In genomic region chrX:45767021-45767491, GRCh38 we compare ENCODE assay signal across 10 cellular contexts.
A peak's percentile ranks its signal among the peaks of the same experiment; 100 is the strongest.
DNase-seq lines count a peak whose midpoint lies in the region; ATAC-seq, FAIRE-seq and TF ChIP-seq lines count a peak whose summit lies in the region.
"Had no signal": no experiment of that assay in that cellular context is flagged by ENCODE, and none has a peak within 500 bp of the region (broad histone marks: within the 10 kb centered on the region; RNA-seq: fewer than 3 reads in every experiment).

No MANE protein-coding gene starts in this region.

- DNase-seq in HT1080 (ENCODE audit: low read depth): peak; percentile 52
- DNase-seq in GM12878 (ENCODE audit: low read depth, low spot score): no peak
- DNase-seq in cortex of kidney (lab: John Stamatoyannopoulos, UW): no peak
- DNase-seq in SW480 (ENCODE audit: low spot score): no peak
- DNase-seq: posterior cingulate gyrus, T-helper 9 cell had no signal

- peaks cover 0 to 15% (median 0%) of the 10 kb centered on the region in 11 experiments; a peak in 2 of 22 replicates for H3K27me3 ChIP-seq in BLaER1 treated with 17β-estradiol and CSF1 and Interleukin-3, amounts not matched to agents 10 nM and 100 nM
- H3K27me3 ChIP-seq in GM12878 (replicated peaks in 1 of 2; ENCODE audit: control insufficient read depth in 2 of 2, insufficient read depth in 2 of 2, low read length in 1 of 2) (0 out of 4 replicates have a peak, but pooled peaks cover 0 to 3% of the 10 kb centered on the region in 2 experiments), mucosa of stomach (ENCODE audit: control insufficient read depth, insufficient read depth, low read length) (no peaks in the 10 kb centered on the region)

- peak overlapping the region; percentile 74 to 91 (median 80) for H3K4me2 ChIP-seq in BLaER1 treated with 17β-estradiol and CSF1 and Interleukin-3, amounts not matched to agents 10 nM and 100 nM
- no peak overlapping the region for H3K4me2 ChIP-seq in GM12878 (ENCODE audit: control insufficient read depth, insufficient read depth)

- CTCF ChIA-PET in GM12878 (lab: Yijun Ruan, JAX): interaction anchor here (0.6 to 1.7 kb wide), 2 partner anchors 9 to 609 kb away, joined by 3 to 7 read pairs; no protein-coding TSS in a partner anchor

- peak overlapping the region; percentile 52 to 77 (median 69) for H3K4me3 ChIP-seq in BLaER1 treated with 17β-estradiol and CSF1 and Interleukin-3, amounts not matched to agents 10 nM and 100 nM
- H3K4me3 ChIP-seq in GM12878: peak overlapping the region; percentile 40; the same call in 1 of the 2 replicates
- H3K4me3 ChIP-seq in mucosa of stomach (ENCODE audit: low read length): peak overlapping the region; percentile 36

- no peaks in the 10 kb centered on the region for H3K9me3 ChIP-seq in BLaER1 treated with 17β-estradiol and CSF1 and Interleukin-3, amounts not matched to agents 10 nM and 100 nM (replicated peaks in 1 of 11)
- H3K9me3 ChIP-seq in GM12878 (replicated peaks; ENCODE audit: control insufficient read depth, insufficient read depth, low read length) (no peaks in the 10 kb centered on the region), mucosa of stomach (ENCODE audit: control insufficient read depth, low read length) (no peaks in the 10 kb centered on the region)

- in situ Hi-C loops in GM12878 (cut with MboI): loop anchor here (25.0 kb wide), 1 partner anchor 880 kb away; no protein-coding TSS in a partner anchor

- no peak for TF ChIP-seq CTCF in GM12878 (IDR thresholded peaks at IDR 0.05 in 2 of 3, conservative IDR thresholded peaks at IDR 0.05 in 1 of 3; ENCODE audit: control insufficient read depth in 2 of 3, extremely low read depth in 1 of 3, insufficient read depth in 1 of 3, low read depth in 3 of 3, low read length in 3 of 3)

- ATAC-seq in GM12878 (peak; percentile 21), GM19452 (IDR thresholded peaks at IDR 0.05; ENCODE audit: unreplicated experiment) (no peak), GM21367 (IDR thresholded peaks at IDR 0.05; ENCODE audit: unreplicated experiment) (no peak)

- SMC1A ChIA-PET in GM12878 (lab: Charles Lee; ENCODE audit: uncharacterized antibody, unreplicated experiment): interaction anchor here (0.7 to 4.3 kb wide), 5 partner anchors 10 to 57 kb away, joined by 3 to 20 read pairs (median 4); no protein-coding TSS in a partner anchor

- TF ChIP-seq RAD21 in GM12878 (IDR thresholded peaks at IDR 0.05; ENCODE audit: insufficient read depth, low read depth, low read length): no peak

- peak overlapping the region in 10 of 11 experiments; percentile 70 to 99 (median 86); a peak in 21 of 22 replicates for H3K27ac ChIP-seq in BLaER1 treated with 17β-estradiol and CSF1 and Interleukin-3, amounts not matched to agents 10 nM and 100 nM
- H3K27ac ChIP-seq in GM12878 (ENCODE audit: control insufficient read depth, insufficient read depth): no peak overlapping the region

- peak overlapping the region; percentile 57 to 88 (median 84) for H3K9ac ChIP-seq in BLaER1 treated with 17β-estradiol and CSF1 and Interleukin-3, amounts not matched to agents 10 nM and 100 nM
- H3K9ac ChIP-seq in GM12878 (ENCODE audit: control insufficient read depth, insufficient read depth, low read length) (no peak overlapping the region), mucosa of stomach (ENCODE audit: low read length) (peak overlapping the region; percentile 29)

- no peak for TF ChIP-seq EP300 in GM12878 (IDR thresholded peaks at IDR 0.05; ENCODE audit: borderline replicate concordance in 1 of 2, control insufficient read depth in 1 of 2, low read depth in 2 of 2, low read length in 2 of 2)

- intact Hi-C loops in GM12878 (cut with micrococcal nuclease; ENCODE audit: unreplicated experiment): no loop called here

- no TSS peak for BruUV-seq in GM12878 (replicated peaks; lab: Mats Ljungman, UMichigan)

- H2AFZ ChIP-seq in GM12878 (ENCODE audit: control insufficient read depth, low read depth, low read length): no peak overlapping the region

- H3K79me2 ChIP-seq in GM12878 (ENCODE audit: control insufficient read depth, insufficient read depth, low read length): no peaks in the 10 kb centered on the region

- no peak for TF ChIP-seq POLR2A in GM12878 (IDR thresholded peaks at IDR 0.05; ENCODE audit: low read depth, low read length)

- peaks cover 32 to 57% (median 48%) of the 10 kb centered on the region in 10 experiments for H3K4me1 ChIP-seq in BLaER1 treated with 17β-estradiol and CSF1 and Interleukin-3, amounts not matched to agents 10 nM and 100 nM
- peaks cover 14% of the 10 kb centered on the region for H3K4me1 ChIP-seq in GM12878 (ENCODE audit: control insufficient read depth, insufficient read depth, low read length)
- H3K4me1 ChIP-seq in mucosa of stomach (ENCODE audit: control insufficient read depth, insufficient read depth, low read length): no peaks in the 10 kb centered on the region

- H3K36me3 ChIP-seq in BLaER1 treated with 17β-estradiol and CSF1 and Interleukin-3, amounts not matched to agents 10 nM and 100 nM: peaks cover 0 to 58% (median 17%) of the 10 kb centered on the region in 11 experiments; a peak in 13 of 22 replicates
- H3K36me3 ChIP-seq in GM12878 (ENCODE audit: control insufficient read depth in 2 of 2, insufficient read depth in 2 of 2, low read length in 1 of 2) (no peaks in the 10 kb centered on the region), mucosa of stomach (ENCODE audit: control insufficient read depth, insufficient read depth, low read length) (no peaks in the 10 kb centered on the region)

- peaks cover 0 to 10% (median 0%) of the 10 kb centered on the region in 11 experiments; a peak in 5 of 22 replicates for H4K20me1 ChIP-seq in BLaER1 treated with 17β-estradiol and CSF1 and Interleukin-3, amounts not matched to agents 10 nM and 100 nM
- no peaks in the 10 kb centered on the region for H4K20me1 ChIP-seq in GM12878 (ENCODE audit: control insufficient read depth, insufficient read depth)

- 20% methylated on average over 3 of the region's 3 CpGs for WGBS in GM12878 (ENCODE audit: insufficient coverage, insufficient replicate concordance, low lambda C conversion rate, missing lambda C conversion rate)

- POLR2A ChIA-PET in GM12878 (lab: Charles Lee): interaction anchor here (1.0 to 1.7 kb wide), 3 partner anchors 9 to 13 kb away, joined by 3 to 4 read pairs (median 3); no protein-coding TSS in a partner anchor

- no peak for FAIRE-seq in GM12878 (lab: Jason Lieb, UNC)

- RAD21 ChIA-PET in GM12878 (lab: Charles Lee; ENCODE audit: unreplicated experiment): interaction anchor here (1.2 to 2.2 kb wide), 2 partner anchors 13 to 17 kb away, joined by 5 to 6 read pairs; no protein-coding TSS in a partner anchor

TF ChIP-seq in GM12878, 131 proteins besides CTCF, POLR2A, EP300 and RAD21 (continues in another document):
- TF ChIP-seq RUNX3 (IDR thresholded peaks at IDR 0.05; ENCODE audit: low read length): no peak
- no peak for TF ChIP-seq ZNF384 (IDR thresholded peaks at IDR 0.05; ENCODE audit: borderline replicate concordance, low read depth, low read length)
- TF ChIP-seq CBX5 (IDR thresholded peaks at IDR 0.05; ENCODE audit: low read depth): no peak
- TF ChIP-seq BMI1 (IDR thresholded peaks at IDR 0.05; ENCODE audit: borderline replicate concordance): peak; percentile 89
- no peak for TF ChIP-seq PML (IDR thresholded peaks at IDR 0.05; ENCODE audit: low read length)
- peak; percentile 26; the same call in 1 of the 2 replicates for TF ChIP-seq RELB (IDR thresholded peaks at IDR 0.05; ENCODE audit: low read depth)
- no peak for TF ChIP-seq CREM (IDR thresholded peaks at IDR 0.05; ENCODE audit: low read depth)
- no peak for TF ChIP-seq JUNB (IDR thresholded peaks at IDR 0.05)
- TF ChIP-seq RELA (IDR thresholded peaks at IDR 0.05; ENCODE audit: borderline replicate concordance, partially characterized antibody): no peak
- TF ChIP-seq, protein P1, sequence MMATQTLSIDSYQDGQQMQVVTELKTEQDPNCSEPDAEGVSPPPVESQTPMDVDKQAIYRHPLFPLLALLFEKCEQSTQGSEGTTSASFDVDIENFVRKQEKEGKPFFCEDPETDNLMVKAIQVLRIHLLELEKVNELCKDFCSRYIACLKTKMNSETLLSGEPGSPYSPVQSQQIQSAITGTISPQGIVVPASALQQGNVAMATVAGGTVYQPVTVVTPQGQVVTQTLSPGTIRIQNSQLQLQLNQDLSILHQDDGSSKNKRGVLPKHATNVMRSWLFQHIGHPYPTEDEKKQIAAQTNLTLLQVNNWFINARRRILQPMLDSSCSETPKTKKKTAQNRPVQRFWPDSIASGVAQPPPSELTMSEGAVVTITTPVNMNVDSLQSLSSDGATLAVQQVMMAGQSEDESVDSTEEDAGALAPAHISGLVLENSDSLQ (IDR thresholded peaks at IDR 0.05): peak; percentile 52
- TF ChIP-seq SIX5 (IDR thresholded peaks at IDR 0.05; ENCODE audit: low read depth, low read length, severe bottlenecking): no peak
- no peak for TF ChIP-seq ZNF24 (IDR thresholded peaks at IDR 0.05)
- TF ChIP-seq ESRRA (IDR thresholded peaks at IDR 0.05; ENCODE audit: low read length): no peak
- TF ChIP-seq TCF3 (IDR thresholded peaks at IDR 0.05; ENCODE audit: borderline replicate concordance, insufficient read depth, low read depth, low read length): no peak
- peak; percentile 54 for TF ChIP-seq ATF7 (IDR thresholded peaks at IDR 0.05; ENCODE audit: low read depth)
- no peak for TF ChIP-seq ZZZ3 (IDR thresholded peaks at IDR 0.05; ENCODE audit: control insufficient read depth, insufficient read length, low read depth)
- peak; percentile 70 for TF ChIP-seq MTA2 (IDR thresholded peaks at IDR 0.05; ENCODE audit: low read depth)
- TF ChIP-seq CBFB (IDR thresholded peaks at IDR 0.05; ENCODE audit: low read depth): no peak
